In the genomic region with DNA sequence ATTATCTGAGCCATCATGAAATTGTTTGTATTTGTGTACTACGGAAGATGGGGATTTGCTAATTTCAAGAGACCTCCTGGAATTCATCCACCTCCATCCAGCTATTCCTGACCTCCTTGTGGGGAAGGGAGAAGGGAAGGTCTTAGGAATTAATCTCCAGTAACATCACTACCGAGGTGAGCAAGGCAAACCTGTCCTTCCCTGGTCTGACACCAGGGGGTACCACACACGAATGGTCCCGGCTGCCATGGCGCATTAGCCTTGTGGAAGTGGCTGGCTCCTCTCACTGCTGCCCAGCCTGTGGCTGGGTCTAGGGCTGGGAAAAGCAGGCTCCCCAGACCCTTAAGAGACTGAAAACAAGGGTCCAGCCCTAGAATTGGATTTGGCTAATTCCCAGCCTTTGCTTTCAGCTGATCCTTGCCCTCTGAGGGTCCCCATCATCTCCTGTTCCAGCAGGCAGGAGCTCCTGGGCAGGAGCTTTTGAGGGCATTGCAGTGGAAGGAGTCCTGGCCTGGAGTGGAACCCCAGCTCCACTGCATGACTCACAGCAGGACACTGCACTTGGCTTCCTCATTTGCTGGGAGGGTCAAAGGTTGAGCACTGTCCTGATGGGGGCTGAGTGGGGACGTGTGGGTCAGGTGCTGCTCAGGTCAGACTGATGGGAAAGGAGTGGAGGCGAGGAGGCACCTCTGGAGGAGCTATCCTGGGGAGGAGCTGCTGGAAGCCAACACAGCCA, we compare ENCODE assay signal across 8 cellular contexts. TPM values are rescaled to one million over a fixed set of nuclear protein-coding genes. Genes with fewer than 3 reads are reported as not detected.
DNase-seq lines count a peak whose midpoint lies in the region; ATAC-seq and TF ChIP-seq lines count a peak whose summit lies in the region.

No MANE protein-coding gene starts in this region.

- H3K36me3 ChIP-seq in heart right ventricle = no peaks in the 10 kb centered on the region
- H3K36me3 ChIP-seq in testis (ENCODE audit: low read depth, missing control alignments) = no peaks in the 10 kb centered on the region

- H3K27ac ChIP-seq in heart right ventricle (no peak overlapping the region), testis (no peak overlapping the region), coronary artery (no peak overlapping the region)

- H3K4me1 Mint-ChIP-seq in activated CD4-positive, alpha-beta T cell treated with anti-CD3 and anti-CD28 coated beads, Interleukin-2, amount 10 ng/mL, durations not matched to agents 24 days and 14 days = peaks cover 18% of the 10 kb centered on the region
- H3K4me1 Mint-ChIP-seq in activated T-helper 17 cell treated with anti-CD3 and anti-CD28 coated beads, Interleukin-2, amount 50 U/mL, for 72 hours = peaks cover 18% of the 10 kb centered on the region

- DNase-seq in COR-L47 (lab: John Stamatoyannopoulos, UW) (peak; percentile 37), HFF-Myc (ENCODE audit: extremely low read depth, low read depth) (no peak), heart right ventricle (no peak), testis (peak; percentile 54), coronary artery (ENCODE audit: low spot score) (no peak), SHP77 (lab: John Stamatoyannopoulos, UW) (no peak)
- peak; percentile 69 for DNase-seq in activated CD4-positive, alpha-beta T cell treated with anti-CD3 and anti-CD28 coated beads, Interleukin-2, amount 10 ng/mL, durations not matched to agents 24 days and 14 days

- no peak for TF ChIP-seq POLR2A in testis (IDR thresholded peaks at IDR 0.05)

- intact Hi-C loops in activated CD4-positive, alpha-beta T cell treated with anti-CD3 and anti-CD28 coated beads, Interleukin-2, amount 10 ng/mL, durations not matched to agents 24 days and 14 days (cut with micrococcal nuclease) = no loop called here
- intact Hi-C loops in heart right ventricle (cut with DNase I) (loop anchor here in 3 of 10 donors (5.0 to 10.0 kb wide), 2 partner anchors 37 to 324 kb away; a partner anchor contains a TSS), testis (cut with DNase I; ENCODE audit: low total_unique reads) (no loop called here)

- H3K27me3 ChIP-seq in heart right ventricle = no peaks in the 10 kb centered on the region
- H3K27me3 ChIP-seq in testis = no peaks in the 10 kb centered on the region

- peak in 3 of 8 donors; percentile 43 to 59 (median 51) for ATAC-seq in heart right ventricle
- ATAC-seq in activated T-helper 17 cell treated with anti-CD3 and anti-CD28 coated beads, Interleukin-2, amount 50 U/mL, for 72 hours (replicated peaks) = no peak

- H3K4me1 ChIP-seq in heart right ventricle (peaks cover 0 to 15% (median 8%) of the 10 kb centered on the region in 9 donors), testis (peaks cover 12% of the 10 kb centered on the region)

- 57 to 60% methylated on average over 7 of the region's 7 CpGs for WGBS in heart right ventricle, 2 donors
- WGBS in testis, 2 donors = 75 to 86% methylated on average over 7 of the region's 7 CpGs

- H3K27ac Mint-ChIP-seq in activated CD4-positive, alpha-beta T cell treated with anti-CD3 and anti-CD28 coated beads, Interleukin-2, amount 10 ng/mL, durations not matched to agents 24 days and 14 days = no peak overlapping the region
- H3K27ac Mint-ChIP-seq in activated T-helper 17 cell treated with anti-CD3 and anti-CD28 coated beads, Interleukin-2, amount 50 U/mL, for 72 hours = no peak overlapping the region

- H3K36me3 Mint-ChIP-seq in activated CD4-positive, alpha-beta T cell treated with anti-CD3 and anti-CD28 coated beads, Interleukin-2, amount 10 ng/mL, durations not matched to agents 24 days and 14 days (ENCODE audit: low read depth) = no peaks in the 10 kb centered on the region
- no peaks in the 10 kb centered on the region for H3K36me3 Mint-ChIP-seq in activated T-helper 17 cell treated with anti-CD3 and anti-CD28 coated beads, Interleukin-2, amount 50 U/mL, for 72 hours (ENCODE audit: low read depth)

- H3K9me3 ChIP-seq in heart right ventricle (no peaks in the 10 kb centered on the region), testis (no peaks in the 10 kb centered on the region)

- H3K9me3 Mint-ChIP-seq in activated CD4-positive, alpha-beta T cell treated with anti-CD3 and anti-CD28 coated beads, Interleukin-2, amount 10 ng/mL, durations not matched to agents 24 days and 14 days = no peaks in the 10 kb centered on the region
- no peaks in the 10 kb centered on the region for H3K9me3 Mint-ChIP-seq in activated T-helper 17 cell treated with anti-CD3 and anti-CD28 coated beads, Interleukin-2, amount 50 U/mL, for 72 hours

- no peaks in the 10 kb centered on the region for H3K27me3 Mint-ChIP-seq in activated CD4-positive, alpha-beta T cell treated with anti-CD3 and anti-CD28 coated beads, Interleukin-2, amount 10 ng/mL, durations not matched to agents 24 days and 14 days
- H3K27me3 Mint-ChIP-seq in activated T-helper 17 cell treated with anti-CD3 and anti-CD28 coated beads, Interleukin-2, amount 50 U/mL, for 72 hours = no peaks in the 10 kb centered on the region

- H3K4me3 ChIP-seq in HFF-Myc (replicated peaks; ENCODE audit: low read depth, low read length) (no peak overlapping the region), heart right ventricle (no peak overlapping the region), testis (no peak overlapping the region), coronary artery (no peak overlapping the region)

- no peak overlapping the region for H3K4me3 Mint-ChIP-seq in activated CD4-positive, alpha-beta T cell treated with anti-CD3 and anti-CD28 coated beads, Interleukin-2, amount 10 ng/mL, durations not matched to agents 24 days and 14 days
- no peak overlapping the region for H3K4me3 Mint-ChIP-seq in activated T-helper 17 cell treated with anti-CD3 and anti-CD28 coated beads, Interleukin-2, amount 50 U/mL, for 72 hours

- TF ChIP-seq CTCF in HFF-Myc (IDR thresholded peaks at IDR 0.05; ENCODE audit: low read depth, low read length, missing control alignments) (peak; percentile 61), heart right ventricle (IDR thresholded peaks at IDR 0.05) (peak in 8 of 9 donors; percentile 36 to 56 (median 46)), testis (IDR thresholded peaks at IDR 0.05) (peak in 2 of 3 experiments; percentile 14 to 41), coronary artery (IDR thresholded peaks at IDR 0.05) (no peak)

RNA-seq across cellular contexts. Expression of a gene that starts 34.8 kb away (rescaled TPM):
- 2.0 and 2.4 TPM in 2 replicates for total RNA-seq in activated CD4-positive, alpha-beta T cell treated with anti-CD3 and anti-CD28 coated beads, Interleukin-2, amount 10 ng/mL, durations not matched to agents 24 days and 14 days
- 1 to 10 TPM in 3 of 10 donors, under 1 TPM in 7; 0.34 to 2.0 (median 0.79) TPM for total RNA-seq in heart right ventricle
- under 1 TPM; 0.14 to 0.22 TPM for polyA plus RNA-seq in heart right ventricle
- total RNA-seq in testis = 1 to 10 TPM; 4.6 to 9.4 TPM
- polyA plus RNA-seq in testis (ENCODE audit: insufficient read depth, low read depth, low replicate concordance) = 8.3 TPM
- total RNA-seq in activated T-helper 17 cell treated with anti-CD3 and anti-CD28 coated beads, Interleukin-2, amount 50 U/mL, for 72 hours = 1 to 10 TPM; 3.0 to 4.2 TPM

Comparison
In these comparisons a context has a peak if more than half of its experiments do, and no peak if none do; other contexts are left out.
1. DNase-seq: peak in COR-L47 (single experiment), activated CD4-positive, alpha-beta T cell treated with anti-CD3 and anti-CD28 coated beads, Interleukin-2, amount 10 ng/mL, durations not matched to agents 24 days and 14 days (single experiment) and testis (single experiment); none in HFF-Myc (single experiment), heart right ventricle (0 of 2), coronary artery (single experiment) and SHP77 (0 of 2).